Comparison of ENCODE assay signal across 27 cellular contexts in the genomic region with DNA sequence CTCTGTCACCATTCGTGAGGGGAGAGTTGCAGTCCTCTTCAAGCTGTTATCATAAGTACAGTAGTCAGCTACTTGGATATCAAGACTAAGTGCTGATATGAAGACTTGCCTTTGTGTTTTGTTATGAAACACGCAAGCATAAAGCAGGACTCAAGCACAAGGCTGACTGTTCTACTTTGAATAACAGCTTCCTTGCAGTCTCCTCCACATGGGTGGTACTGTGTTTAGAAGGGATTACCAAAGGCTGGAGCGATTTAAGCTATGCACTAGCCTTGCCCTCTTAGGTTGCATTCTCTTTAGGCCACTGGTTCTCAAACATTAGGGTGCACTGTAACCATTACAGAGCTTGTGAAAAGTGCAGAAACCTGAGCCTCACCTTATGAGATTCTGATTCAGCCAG.
"Had no signal": no experiment of that assay in that cellular context is flagged by ENCODE, and none has a peak within 500 bp of the region (broad histone marks: within the 10 kb centered on the region; RNA-seq: fewer than 3 reads in every experiment).

No MANE protein-coding gene starts in this region.

- H3K4me3 Mint-ChIP-seq: activated CD4-positive, alpha-beta T cell treated with anti-CD3 and anti-CD28 coated beads, Interleukin-2, amount 10 ng/mL, durations not matched to agents 7 days and 5 days; activated CD8-positive, alpha-beta T cell treated with anti-CD3 and anti-CD28 coated beads for 36 hours; activated naive CD8-positive, alpha-beta T cell; activated T-cell treated with anti-CD3 and anti-CD28 coated beads, Interleukin-2, amount 50 U/mL, for 4 hours; activated T-helper 17 cell treated with anti-CD3 and anti-CD28 coated beads, Interleukin-2, amount 50 U/mL, for 72 hours; dendritic cell treated with granulocyte-macrophage colony-stimulating factor and Interleukin-4, amounts not matched to agents 40 ng/mL and 50 ng/mL, for 4 days; endodermal cell; WTC11 had no signal

- DNase-seq: activated CD4-positive, alpha-beta T cell treated with anti-CD3 and anti-CD28 coated beads for 1 hour; activated CD4-positive, alpha-beta T cell treated with anti-CD3 and anti-CD28 coated beads for 4 hours; activated CD4-positive, alpha-beta T cell treated with anti-CD3 and anti-CD28 coated beads, Interleukin-2, amount 10 ng/mL, durations not matched to agents 7 days and 5 days; activated CD4-positive, alpha-beta T cell treated with anti-CD3 and anti-CD28 coated beads, Interleukin-2, amount 50 U/mL, for 4 hours; activated CD8-positive, alpha-beta memory T cell treated with anti-CD3 and anti-CD28 coated beads for 24 hours; activated CD8-positive, alpha-beta T cell treated with anti-CD3 and anti-CD28 coated beads for 36 hours; activated effector memory CD4-positive, alpha-beta T cell treated with Interleukin-2 at 50 U/mL for 16 hours; activated gamma-delta T cell treated with Interleukin-2 at 50 U/mL for 16 hours; activated naive CD4-positive, alpha-beta T cell treated with anti-CD3 and anti-CD28 coated beads, Interleukin-2, amount 50 U/mL, for 16 hours; activated naive CD4-positive, alpha-beta T cell treated with Interleukin-2 at 50 U/mL for 16 hours; activated T-cell treated with anti-CD3 and anti-CD28 coated beads, Interleukin-2, amount 50 U/mL, for 4 hours; amygdala; aorta; body of pancreas; dorsolateral prefrontal cortex; effector memory CD4-positive, alpha-beta T cell; endodermal cell; foreskin fibroblast; head of caudate nucleus; T-helper 2 cell had no signal

- H3K9me3 ChIP-seq: body of pancreas had no signal

- H3K4me1 ChIP-seq: body of pancreas had no signal

- H3K4me3 ChIP-seq: body of pancreas, coronary artery, dorsolateral prefrontal cortex had no signal

- ATAC-seq: activated CD8-positive, alpha-beta T cell treated with anti-CD3 and anti-CD28 coated beads for 36 hours; activated T-cell treated with anti-CD3 and anti-CD28 coated beads, Interleukin-2, amount 50 U/mL, for 4 hours; activated T-helper 17 cell treated with anti-CD3 and anti-CD28 coated beads, Interleukin-2, amount 50 U/mL, for 72 hours; body of pancreas; esophagus mucosa; WTC11 had no signal

- H3K27ac Mint-ChIP-seq: activated CD4-positive, alpha-beta T cell treated with anti-CD3 and anti-CD28 coated beads, Interleukin-2, amount 10 ng/mL, durations not matched to agents 7 days and 5 days; activated CD8-positive, alpha-beta T cell treated with anti-CD3 and anti-CD28 coated beads for 36 hours; activated naive CD8-positive, alpha-beta T cell; activated T-helper 17 cell treated with anti-CD3 and anti-CD28 coated beads, Interleukin-2, amount 50 U/mL, for 72 hours; dendritic cell treated with granulocyte-macrophage colony-stimulating factor and Interleukin-4, amounts not matched to agents 40 ng/mL and 50 ng/mL, for 4 days; endodermal cell; WTC11 had no signal

- H3K9me3 Mint-ChIP-seq: activated CD4-positive, alpha-beta T cell treated with anti-CD3 and anti-CD28 coated beads, Interleukin-2, amount 10 ng/mL, durations not matched to agents 7 days and 5 days; activated CD8-positive, alpha-beta T cell treated with anti-CD3 and anti-CD28 coated beads for 36 hours; activated T-cell treated with anti-CD3 and anti-CD28 coated beads, Interleukin-2, amount 50 U/mL, for 4 hours; activated T-helper 17 cell treated with anti-CD3 and anti-CD28 coated beads, Interleukin-2, amount 50 U/mL, for 72 hours; dendritic cell treated with granulocyte-macrophage colony-stimulating factor and Interleukin-4, amounts not matched to agents 40 ng/mL and 50 ng/mL, for 4 days; endodermal cell; WTC11 had no signal

- H3K27me3 Mint-ChIP-seq: activated CD4-positive, alpha-beta T cell treated with anti-CD3 and anti-CD28 coated beads, Interleukin-2, amount 10 ng/mL, durations not matched to agents 7 days and 5 days; activated CD8-positive, alpha-beta T cell treated with anti-CD3 and anti-CD28 coated beads for 36 hours; activated naive CD8-positive, alpha-beta T cell; activated T-helper 17 cell treated with anti-CD3 and anti-CD28 coated beads, Interleukin-2, amount 50 U/mL, for 72 hours; dendritic cell treated with granulocyte-macrophage colony-stimulating factor and Interleukin-4, amounts not matched to agents 40 ng/mL and 50 ng/mL, for 4 days had no signal

- H3K27me3 ChIP-seq: body of pancreas, dorsolateral prefrontal cortex had no signal

- H3K27ac ChIP-seq: body of pancreas, coronary artery, dorsolateral prefrontal cortex, VCaP had no signal

- H3K4me1 Mint-ChIP-seq: activated CD4-positive, alpha-beta T cell treated with anti-CD3 and anti-CD28 coated beads, Interleukin-2, amount 10 ng/mL, durations not matched to agents 7 days and 5 days; activated T-helper 17 cell treated with anti-CD3 and anti-CD28 coated beads, Interleukin-2, amount 50 U/mL, for 72 hours; endodermal cell; WTC11 had no signal
